Comparison of ENCODE assay signal across 14 cellular contexts in genomic region chr10:27724287-27724686, GRCh38. TPM values are rescaled to one million over a fixed set of nuclear protein-coding genes. Genes with fewer than 3 reads are reported as not detected.
DNase-seq lines count a peak whose midpoint lies in the region; ATAC-seq and TF ChIP-seq lines count a peak whose summit lies in the region.
"Had no signal": no experiment of that assay in that cellular context is flagged by ENCODE, and none has a peak within 500 bp of the region (broad histone marks: within the 10 kb centered on the region; RNA-seq: fewer than 3 reads in every experiment).

No MANE protein-coding gene starts in this region.

- H3K4me1 ChIP-seq in PC-3 (ENCODE audit: insufficient read depth, low read length) (no peaks in the 10 kb centered on the region), foreskin keratinocyte (no peaks in the 10 kb centered on the region)
- H3K4me1 ChIP-seq: adrenal gland had no signal

- no peak overlapping the region for H3K4me2 ChIP-seq in PC-3 (ENCODE audit: low read length)

- no peaks in the 10 kb centered on the region for H3K36me3 Mint-ChIP-seq in immature natural killer cell
- no peaks in the 10 kb centered on the region for H3K36me3 Mint-ChIP-seq in T-helper 2 cell treated with Interferon-gamma antibody and Interleukin-4, amounts not matched to agents 5 μg/mL and 100 μg/mL, for 36 hours (ENCODE audit: low read depth)
- H3K36me3 Mint-ChIP-seq: CD8-positive, alpha-beta T cell; IgD-negative memory B cell had no signal

- H3K4me3 Mint-ChIP-seq in immature natural killer cell, result no peak overlapping the region
- H3K4me3 Mint-ChIP-seq in T-helper 2 cell treated with Interferon-gamma antibody and Interleukin-4, amounts not matched to agents 5 μg/mL and 100 μg/mL, for 36 hours, result no peak overlapping the region
- H3K4me3 Mint-ChIP-seq: CD8-positive, alpha-beta T cell had no signal

- H3K4me3 ChIP-seq in PC-3 (ENCODE audit: low read length), result no peak overlapping the region
- H3K4me3 ChIP-seq: adrenal gland had no signal

- H3K4me1 Mint-ChIP-seq in immature natural killer cell, result no peaks in the 10 kb centered on the region
- H3K4me1 Mint-ChIP-seq in T-helper 2 cell treated with Interferon-gamma antibody and Interleukin-4, amounts not matched to agents 5 μg/mL and 100 μg/mL, for 36 hours (ENCODE audit: low read depth), result no peaks in the 10 kb centered on the region

- ATAC-seq in PC-3 (no peak; the same call in 1 of the 2 replicates), foreskin keratinocyte (no peak)
- ATAC-seq: CD8-positive, alpha-beta T cell had no signal

- CTCF ChIA-PET in PC-3 (lab: Charles Lee), result no interaction called here

- no peak overlapping the region for H3K27ac Mint-ChIP-seq in immature natural killer cell
- H3K27ac Mint-ChIP-seq in T-helper 2 cell treated with Interferon-gamma antibody and Interleukin-4, amounts not matched to agents 5 μg/mL and 100 μg/mL, for 36 hours, result no peak overlapping the region
- H3K27ac Mint-ChIP-seq: CD8-positive, alpha-beta T cell; IgD-negative memory B cell had no signal

- TF ChIP-seq CTCF in PC-3 (conservative IDR thresholded peaks at IDR 0.05; ENCODE audit: low read depth, low read length) (peak; percentile 62; the same call in 1 of the 2 replicates), foreskin keratinocyte (conservative IDR thresholded peaks at IDR 0.05) (peak; percentile 51)

- POLR2A ChIA-PET in PC-3 (lab: Charles Lee; ENCODE audit: unreplicated experiment), result no interaction called here

- peaks cover 0 to 8% (median 2%) of the 10 kb centered on the region in 3 donors for H3K27me3 Mint-ChIP-seq in immature natural killer cell (ENCODE audit: low read depth in 3 of 3)
- peaks cover 30% of the 10 kb centered on the region for H3K27me3 Mint-ChIP-seq in T-helper 2 cell treated with Interferon-gamma antibody and Interleukin-4, amounts not matched to agents 5 μg/mL and 100 μg/mL, for 36 hours (ENCODE audit: low read depth)

- H3K9me2 ChIP-seq in PC-3 (replicated peaks; ENCODE audit: low read length), result no peaks in the 10 kb centered on the region

- H3K27me3 ChIP-seq in PC-3 (ENCODE audit: low read length) (no peaks in the 10 kb centered on the region), foreskin keratinocyte (peaks cover 45% of the 10 kb centered on the region)
- H3K27me3 ChIP-seq: adrenal gland had no signal

- no TSS peak for BruUV-seq in PC-3 (replicated peaks; lab: Mats Ljungman, UMichigan)

- no peaks in the 10 kb centered on the region for H3K9me3 ChIP-seq in PC-3 (ENCODE audit: low read length)
- H3K9me3 ChIP-seq: adrenal gland had no signal

- peak; percentile 88 for DNase-seq in A172 (ENCODE audit: low spot score)
- peak; percentile 22 for DNase-seq in ELR (ENCODE audit: low read depth)
- peak; percentile 17 for DNase-seq in PC-3
- DNase-seq in foreskin keratinocyte, result peak in 1 of 2 donors; percentile 7
- DNase-seq in immature natural killer cell, result no peak
- DNase-seq in T-helper 2 cell, result no peak
- no peak for DNase-seq in SW480 (ENCODE audit: low spot score)
- DNase-seq in T-helper 2 cell treated with Interferon-gamma antibody and Interleukin-4, amounts not matched to agents 5 μg/mL and 100 μg/mL, for 36 hours (ENCODE audit: low spot score), result no peak
- DNase-seq: CD8-positive, alpha-beta T cell; kidney glomerular epithelial cell; NCI-H510A treated with DMSO at 0.1 percent for 48 hours; stimulated activated CD4-positive, alpha-beta T cell treated with anti-CD3 and anti-CD28 coated beads, Interleukin-4, amount 100 ng/mL, for 1 hour had no signal

- H3K9ac ChIP-seq in PC-3 (ENCODE audit: low read length), result no peak overlapping the region

- H3K79me2 ChIP-seq in PC-3 (ENCODE audit: low read length), result no peaks in the 10 kb centered on the region

- no peaks in the 10 kb centered on the region for H3K9me3 Mint-ChIP-seq in immature natural killer cell
- H3K9me3 Mint-ChIP-seq in T-helper 2 cell treated with Interferon-gamma antibody and Interleukin-4, amounts not matched to agents 5 μg/mL and 100 μg/mL, for 36 hours, result no peaks in the 10 kb centered on the region
- H3K9me3 Mint-ChIP-seq: CD8-positive, alpha-beta T cell; IgD-negative memory B cell had no signal

- no peak overlapping the region for H2AFZ ChIP-seq in PC-3 (ENCODE audit: low read length)

- intact Hi-C loops in PC-3 (cut with micrococcal nuclease), result loop anchor here (10.0 kb wide), 1 partner anchor 169 kb away; no protein-coding TSS in a partner anchor

- H4K20me1 ChIP-seq in PC-3 (ENCODE audit: low read length), result no peaks in the 10 kb centered on the region

- H3F3A ChIP-seq in PC-3 (ENCODE audit: low read length, unreplicated experiment), result no peaks in the 10 kb centered on the region

- no peaks in the 10 kb centered on the region for H3K36me3 ChIP-seq in PC-3 (ENCODE audit: low read depth, low read length)
- H3K36me3 ChIP-seq: adrenal gland had no signal

- H3K27ac ChIP-seq in PC-3 (ENCODE audit: low read length) (no peak overlapping the region), foreskin keratinocyte (no peak overlapping the region)
- H3K27ac ChIP-seq: adrenal gland had no signal

RNA-seq across cellular contexts. Expression of gene MKX, which starts 21.3 kb away (rescaled TPM):
- 185 and 203 TPM in 2 replicates for total RNA-seq in A172 (2014; rRNA removed; shearing (Covaris generic))
- total RNA-seq in PC-3 (2014; rRNA removed), result 2.6 and 3.5 TPM in 2 replicates
- total RNA-seq in foreskin keratinocyte, result 0.11 TPM in 1 of 2 replicates, not detected in the other
- polyA plus RNA-seq in foreskin keratinocyte, result 0.03 TPM in 1 of 2 replicates, not detected in the other
- polyA plus RNA-seq in immature natural killer cell, result not detected
- total RNA-seq: CD8-positive, alpha-beta T cell had no signal
- polyA plus RNA-seq: IgD-negative memory B cell had no signal

Comparison
In these comparisons a context has a peak if more than half of its experiments do, and no peak if none do; other contexts are left out.
1. DNase-seq: peak in A172 (single experiment), ELR (single experiment) and PC-3 (single experiment); none in immature natural killer cell (0 of 3), T-helper 2 cell (0 of 5), SW480 (single experiment) and T-helper 2 cell treated with Interferon-gamma antibody and Interleukin-4, amounts not matched to agents 5 μg/mL and 100 μg/mL, for 36 hours (single experiment).
2. RNA of gene MKX, which starts 21.3 kb away (total RNA-seq): 185 to 203 TPM in A172; 2.6 to 3.5 TPM in PC-3 and 0.11 TPM in foreskin keratinocyte; every median in the first group is over 10 times any median in the second.